ENCODE assay signal across 8 cellular contexts in genomic region chr15:85504739-85505676, GRCh38.
DNase-seq lines count a peak whose midpoint lies in the region; ATAC-seq and TF ChIP-seq lines count a peak whose summit lies in the region.

No MANE protein-coding gene starts in this region.

- no peaks in the 10 kb centered on the region for H3K9me3 ChIP-seq in lung (ENCODE audit: control insufficient read depth in 2 of 2, insufficient read depth in 1 of 2, low read length in 1 of 2)

- no peaks in the 10 kb centered on the region for H3K27me3 ChIP-seq in lung (ENCODE audit: control insufficient read depth, insufficient read depth)

- in situ Hi-C loops in G401 (cut with HindIII; ENCODE audit: low sequenced_read_pairs), result no loop called here

- H3K4me3 Mint-ChIP-seq in stimulated activated naive CD8-positive, alpha-beta T cell treated with anti-CD3 and anti-CD28 coated beads, Interleukin-15, amount 100 ng/mL, for 72 hours, result no peak overlapping the region

- H3K27ac ChIP-seq in lung (ENCODE audit: low read depth in 1 of 2, low read length in 1 of 2), result peak overlapping the region; percentile 36 to 77

- no peaks in the 10 kb centered on the region for H3K27me3 Mint-ChIP-seq in stimulated activated naive CD8-positive, alpha-beta T cell treated with anti-CD3 and anti-CD28 coated beads, Interleukin-15, amount 100 ng/mL, for 72 hours

- H3K4me3 ChIP-seq in choroid plexus epithelial cell (ENCODE audit: low read depth, low read length) (no peak overlapping the region), lung (no peak overlapping the region)

- peak overlapping the region in 1 of 2 donors; percentile 36 for H3K27ac Mint-ChIP-seq in stimulated activated naive CD8-positive, alpha-beta T cell treated with anti-CD3 and anti-CD28 coated beads, Interleukin-15, amount 100 ng/mL, for 72 hours

- ATAC-seq in lung (ENCODE audit: insufficient read depth, low FRiP score) (no peak), GM18909 (IDR thresholded peaks at IDR 0.05; ENCODE audit: poor library complexity, unreplicated experiment) (no peak), HG02798 (IDR thresholded peaks at IDR 0.05; ENCODE audit: poor library complexity, unreplicated experiment) (no peak)
- ATAC-seq in stimulated activated naive CD8-positive, alpha-beta T cell treated with anti-CD3 and anti-CD28 coated beads, Interleukin-15, amount 100 ng/mL, for 72 hours, result peak; percentile 49

- WGBS in lung, 2 donors, result 58 to 67% methylated on average over 8 of the region's 8 CpGs

- peaks cover 63% of the 10 kb centered on the region for H3K4me1 Mint-ChIP-seq in stimulated activated naive CD8-positive, alpha-beta T cell treated with anti-CD3 and anti-CD28 coated beads, Interleukin-15, amount 100 ng/mL, for 72 hours

- no peaks in the 10 kb centered on the region for H3K36me3 ChIP-seq in lung (ENCODE audit: control insufficient read depth in 2 of 2, insufficient read depth in 2 of 2, low read length in 2 of 2)

- H3K4me1 ChIP-seq in lung (ENCODE audit: control insufficient read depth in 2 of 2, insufficient read depth in 2 of 2, low read length in 2 of 2), result peaks cover 8 to 20% of the 10 kb centered on the region in 2 donors

- no peaks in the 10 kb centered on the region for H3K9me3 Mint-ChIP-seq in stimulated activated naive CD8-positive, alpha-beta T cell treated with anti-CD3 and anti-CD28 coated beads, Interleukin-15, amount 100 ng/mL, for 72 hours

- DNase-seq in G401 (ENCODE audit: low spot score), result peak; percentile 52
- peak; percentile 59 to 75 for DNase-seq in Kasumi-1 (lab: John Stamatoyannopoulos, UW)
- DNase-seq in SW480 (ENCODE audit: low spot score), result peak; percentile 42
- peak; percentile 85 for DNase-seq in choroid plexus epithelial cell (ENCODE audit: low read depth)
- peak; percentile 46 for DNase-seq in lung (ENCODE audit: low spot score)
- DNase-seq in stimulated activated naive CD8-positive, alpha-beta T cell treated with anti-CD3 and anti-CD28 coated beads, Interleukin-15, amount 100 ng/mL, for 72 hours, result peak in 1 of 2 donors; percentile 25

- TF ChIP-seq CTCF in choroid plexus epithelial cell (conservative IDR thresholded peaks at IDR 0.05; ENCODE audit: low read depth, low read length) (peak; percentile 57), lung (IDR thresholded peaks at IDR 0.05; ENCODE audit: control extremely low read depth, extremely low read depth) (peak; percentile 49)
